Comparison of ENCODE assay signal across 9 cellular contexts in the genomic region with DNA sequence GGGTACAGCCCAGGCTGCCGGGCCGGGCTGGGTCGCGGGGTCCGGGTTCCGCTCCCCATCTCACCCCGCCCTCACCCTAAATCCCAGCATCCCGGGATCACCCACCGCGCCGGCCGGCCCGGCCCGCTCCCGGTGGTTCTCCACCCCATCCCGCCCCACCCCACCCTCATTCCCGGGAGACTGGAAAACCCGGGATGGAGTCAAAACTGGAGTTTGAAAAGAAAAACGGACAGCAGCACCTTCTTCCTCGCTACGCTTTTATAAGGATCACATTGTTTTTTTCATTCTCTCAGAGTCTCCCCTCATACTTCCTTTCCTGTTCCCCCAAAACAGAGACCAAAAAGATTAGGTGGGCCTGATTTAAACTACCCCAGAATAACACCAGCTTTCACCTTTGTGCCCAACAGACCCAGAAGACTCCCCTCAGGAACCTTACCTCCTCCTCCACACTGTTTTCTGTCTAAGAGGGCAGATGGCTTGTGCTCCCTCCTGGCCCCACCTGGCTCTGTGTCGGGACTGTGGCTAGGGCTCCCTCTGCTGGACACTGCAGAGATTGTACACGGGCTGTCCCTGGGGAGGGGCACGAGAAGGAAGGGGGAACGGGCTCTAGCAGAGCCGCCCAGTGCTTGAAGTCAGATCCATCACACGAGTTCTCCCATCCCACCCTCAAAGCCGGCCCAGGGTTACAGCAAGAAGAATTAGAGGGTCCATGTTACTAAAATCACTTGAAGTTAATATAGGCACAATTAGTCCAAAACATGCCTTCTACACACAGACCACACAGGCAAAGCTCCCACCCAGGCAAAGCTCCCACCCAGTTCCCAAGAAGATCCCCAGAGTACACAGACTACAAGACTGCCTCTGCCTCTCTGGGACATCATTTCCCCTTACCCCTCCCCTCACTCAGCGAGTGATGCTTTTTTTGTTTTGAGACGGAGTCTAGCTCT. TPM values are rescaled to one million over a fixed set of nuclear protein-coding genes. Genes with fewer than 3 reads are reported as not detected.
DNase-seq lines count a peak whose midpoint lies in the region; ATAC-seq, FAIRE-seq and TF ChIP-seq lines count a peak whose summit lies in the region.
"Had no signal": no experiment of that assay in that cellular context is flagged by ENCODE, and none has a peak within 500 bp of the region (broad histone marks: within the 10 kb centered on the region; RNA-seq: fewer than 3 reads in every experiment).

No MANE protein-coding gene starts in this region.

- H3K4me3 ChIP-seq in HepG2 (replicated peaks in 1 of 3; ENCODE audit: insufficient read depth in 1 of 3, low read depth in 2 of 3, low read length in 3 of 3): peak overlapping the region; percentile 53 to 94 (median 68)

- no peak overlapping the region for H3K27ac ChIP-seq in HepG2 (ENCODE audit: extremely low read length, insufficient read depth, low read length)

- DNase-seq in CD14-positive monocyte (ENCODE audit: low spot score): peak; percentile 81
- peak; percentile 91 for DNase-seq in GM19239 (ENCODE audit: insufficient read length, low spot score)
- peak; percentile 89 for DNase-seq in NCI-H510A (lab: John Stamatoyannopoulos, UW)
- peak; percentile 95 for DNase-seq in activated CD4-positive, alpha-beta T cell treated with anti-CD3 and anti-CD28 coated beads for 48 hours
- peak; percentile 80 for DNase-seq in HepG2 (ENCODE audit: low spot score)
- DNase-seq in stimulated activated CD4-positive, alpha-beta T cell treated with anti-CD3 and anti-CD28 coated beads, Interleukin-2, amount 100 ng/mL, for 48 hours: peak; percentile 89 to 92

- intact Hi-C loops in CD14-positive monocyte (cut with micrococcal nuclease) (loop anchor here in 1 of 2 donors (5.0 kb wide), 1 partner anchor 530 kb away; the partner anchor contains the start of gene SDR9C7), HepG2 (cut with micrococcal nuclease; ENCODE audit: unreplicated experiment) (loop anchor here (2.0 kb wide), 1 partner anchor 24 kb away; no protein-coding TSS in a partner anchor)
- intact Hi-C loops in dendritic cell treated with granulocyte-macrophage colony-stimulating factor and Interleukin-4, amounts not matched to agents 40 ng/mL and 50 ng/mL, for 4 days (cut with micrococcal nuclease): no loop called here

- peaks cover 0 to 37% of the 10 kb centered on the region in 2 experiments; a peak in 3 of 5 replicates for H3K27me3 ChIP-seq in HepG2 (ENCODE audit: control insufficient read depth in 1 of 2, insufficient read depth in 2 of 2, low read length in 2 of 2)

- no peaks in the 10 kb centered on the region for H3K36me3 ChIP-seq in HepG2 (replicated peaks in 1 of 2; ENCODE audit: control insufficient read depth in 1 of 2, insufficient read depth in 2 of 2, low read length in 2 of 2)

- no peak for TF ChIP-seq POLR2A in HepG2 (IDR thresholded peaks at IDR 0.05; ENCODE audit: insufficient read depth in 1 of 2, low read depth in 2 of 2, low read length in 2 of 2)

- peaks cover 0 to 8% (median 1%) of the 10 kb centered on the region in 7 donors for H3K9me3 Mint-ChIP-seq in CD14-positive monocyte
- no peaks in the 10 kb centered on the region for H3K9me3 Mint-ChIP-seq in dendritic cell treated with granulocyte-macrophage colony-stimulating factor and Interleukin-4, amounts not matched to agents 40 ng/mL and 50 ng/mL, for 4 days

- H3K27me3 Mint-ChIP-seq in CD14-positive monocyte (ENCODE audit: low read depth in 3 of 3): peaks cover 44 to 57% (median 46%) of the 10 kb centered on the region in 3 donors
- H3K27me3 Mint-ChIP-seq in dendritic cell treated with granulocyte-macrophage colony-stimulating factor and Interleukin-4, amounts not matched to agents 40 ng/mL and 50 ng/mL, for 4 days: peaks cover 37% of the 10 kb centered on the region

- TF ChIP-seq CTCF in CD14-positive monocyte (IDR thresholded peaks at IDR 0.05) (peak; percentile 89), HepG2 (CRISPR knock-in tag; IDR thresholded peaks at IDR 0.05) (peak; percentile 96)

- in situ Hi-C loops in HepG2 (cut with HindIII; ENCODE audit: extremely low pct_ligation_motif_present, low pct_unique_long_range_greater_than_20kb): no loop called here

- TF ChIP-seq RAD21 in HepG2 (CRISPR knock-in tag; IDR thresholded peaks at IDR 0.05): peak; percentile 76; the same call in 1 of the 2 replicates

- H4K20me1 ChIP-seq in HepG2 (ENCODE audit: insufficient read depth, low read length): no peaks in the 10 kb centered on the region

- CTCF ChIA-PET in HepG2 (lab: Yijun Ruan, JAX; ENCODE audit: low intra/inter-chr PET ratio, low total read pairs): interaction anchor here (0.6 to 1.2 kb wide), 4 partner anchors 26 to 199 kb away, joined by 3 to 4 read pairs (median 4); no protein-coding TSS in a partner anchor

- FAIRE-seq in GM19239 (lab: Jason Lieb, UNC) (peak; percentile 96), HepG2 (lab: Jason Lieb, UNC) (peak; percentile 93)

- ATAC-seq in HG03439 (IDR thresholded peaks at IDR 0.05; ENCODE audit: unreplicated experiment): peak; percentile 60
- peak; percentile 86 for ATAC-seq in HepG2

- peaks cover 57% of the 10 kb centered on the region for H3K4me1 Mint-ChIP-seq in CD14-positive monocyte
- H3K4me1 Mint-ChIP-seq in dendritic cell treated with granulocyte-macrophage colony-stimulating factor and Interleukin-4, amounts not matched to agents 40 ng/mL and 50 ng/mL, for 4 days (ENCODE audit: low read depth): peaks cover 72% of the 10 kb centered on the region

- H3K9me3 ChIP-seq in HepG2 (ENCODE audit: low read length): no peaks in the 10 kb centered on the region

- peak overlapping the region; percentile 39; the same call in 1 of the 2 replicates for H3K9ac ChIP-seq in HepG2 (ENCODE audit: insufficient read depth, low read depth, low read length)

- WGBS in HepG2 (ENCODE audit: low lambda C conversion rate): 4% methylated on average over 14 of the region's 30 CpGs

- H3K36me3 Mint-ChIP-seq in CD14-positive monocyte: peaks cover 9 to 12% of the 10 kb centered on the region in 2 donors
- peaks cover 7% of the 10 kb centered on the region for H3K36me3 Mint-ChIP-seq in dendritic cell treated with granulocyte-macrophage colony-stimulating factor and Interleukin-4, amounts not matched to agents 40 ng/mL and 50 ng/mL, for 4 days (ENCODE audit: low read depth)

- no TSS peak for BruUV-seq in HepG2 (replicated peaks; lab: Mats Ljungman, UMichigan)

- peaks cover 48% of the 10 kb centered on the region for H3K4me1 ChIP-seq in HepG2 (ENCODE audit: insufficient read depth, low read length)

- H3K27ac Mint-ChIP-seq in CD14-positive monocyte: peak overlapping the region in 5 of 7 donors; percentile 60 to 86 (median 71)
- H3K27ac Mint-ChIP-seq in dendritic cell treated with granulocyte-macrophage colony-stimulating factor and Interleukin-4, amounts not matched to agents 40 ng/mL and 50 ng/mL, for 4 days: peak overlapping the region; percentile 74

- no peaks in the 10 kb centered on the region for H3K79me2 ChIP-seq in HepG2 (ENCODE audit: insufficient read depth, low read length)

- TF ChIP-seq EP300 in HepG2 (IDR thresholded peaks at IDR 0.05; ENCODE audit: low read depth in 2 of 2, low read length in 2 of 2) (no peak), HepG2 (CRISPR knock-in tag; IDR thresholded peaks at IDR 0.05; ENCODE audit: borderline replicate concordance) (no peak)

- peak overlapping the region; percentile 99 for H3K4me2 ChIP-seq in HepG2 (ENCODE audit: low read depth, low read length)

- H2AFZ ChIP-seq in HepG2 (ENCODE audit: low read length): peak overlapping the region; percentile 88

- POLR2A ChIA-PET in HepG2 (lab: Yijun Ruan, JAX): interaction anchor here (1.0 to 1.3 kb wide), 2 partner anchors 55 to 57 kb away, joined by 3 to 4 read pairs; no protein-coding TSS in a partner anchor

- peak overlapping the region; percentile 78 to 97 for H3K4me3 Mint-ChIP-seq in CD14-positive monocyte
- H3K4me3 Mint-ChIP-seq in dendritic cell treated with granulocyte-macrophage colony-stimulating factor and Interleukin-4, amounts not matched to agents 40 ng/mL and 50 ng/mL, for 4 days: peak overlapping the region; percentile 85

RNA-seq across cellular contexts. Expression of gene GLI1, which starts 3.0 kb away (rescaled TPM):
- not detected for polyA plus RNA-seq in CD14-positive monocyte
- total RNA-seq in HepG2 (2016; rRNA removed; fragmentation: Illumina TruSeq; extraction: Trizol): 0.20 TPM in 1 of 2 replicates, not detected in the other
- total RNA-seq in HepG2 (2016; cell fraction: cytosol; rRNA removed; fragmentation: Illumina TruSeq; extraction: Trizol; ENCODE audit: low read depth): 0.53 TPM in 1 of 2 replicates, not detected in the other
- total RNA-seq in HepG2 (2016; cell fraction: insoluble cytoplasmic fraction; rRNA removed; fragmentation: Illumina TruSeq; extraction: Trizol): not detected in 2 replicates
- not detected in 2 replicates for total RNA-seq in HepG2 (2016; cell fraction: membrane; rRNA removed; fragmentation: Illumina TruSeq; extraction: Trizol)
- not detected in 2 replicates for total RNA-seq in HepG2 (2016; cell fraction: nucleus; rRNA removed; fragmentation: Illumina TruSeq; extraction: Trizol)
- polyA plus RNA-seq in HepG2 (2011; rRNA removed): 0.09 and 0.27 TPM in 2 replicates
- polyA plus RNA-seq in HepG2 (2011; cell fraction: cytosol; rRNA removed): 0.06 and 0.07 TPM in 2 replicates
- polyA plus RNA-seq in HepG2 (2011; cell fraction: nucleus; rRNA removed): 0.33 and 0.42 TPM in 2 replicates
- polyA plus RNA-seq in HepG2 (2012): 0.55 TPM in 1 of 2 replicates, not detected in the other
- polyA plus RNA-seq in HepG2 (2016; cell fraction: cytosol; fragmentation: Illumina TruSeq; extraction: Trizol; ENCODE audit: low read depth): not detected in 2 replicates
- 0.35 TPM in 1 of 2 replicates, not detected in the other for polyA plus RNA-seq in HepG2 (2016; cell fraction: insoluble cytoplasmic fraction; fragmentation: Illumina TruSeq; extraction: Trizol; ENCODE audit: low read depth)
- polyA plus RNA-seq in HepG2 (2016; cell fraction: membrane; fragmentation: Illumina TruSeq; extraction: Trizol; ENCODE audit: low read depth): not detected in 2 replicates
- 0.17 and 0.49 TPM in 2 replicates for polyA plus RNA-seq in HepG2 (2016; cell fraction: nucleus; fragmentation: Illumina TruSeq; extraction: Trizol; ENCODE audit: insufficient read depth, low read depth)
- 2.5 TPM in 1 of 2 replicates, not detected in the other for polyA minus RNA-seq in HepG2 (2011; rRNA and poly(A)+ RNA removed; ENCODE audit: low replicate concordance)
- polyA minus RNA-seq in HepG2 (2011; cell fraction: cytosol; rRNA and poly(A)+ RNA removed): not detected in 2 replicates
- not detected in 2 replicates for polyA minus RNA-seq in HepG2 (2011; cell fraction: nucleus; rRNA and poly(A)+ RNA removed)

RNA-seq across cellular contexts. Expression of gene INHBE, which starts 7.5 kb away (rescaled TPM):
- polyA plus RNA-seq in CD14-positive monocyte (not detected), HepG2 (2011; rRNA removed) (32.0 and 55.8 TPM in 2 replicates)
- 6.8 and 17.0 TPM in 2 replicates for total RNA-seq in HepG2 (2016; rRNA removed; fragmentation: Illumina TruSeq; extraction: Trizol)
- 1.4 and 1.9 TPM in 2 replicates for total RNA-seq in HepG2 (2016; cell fraction: cytosol; rRNA removed; fragmentation: Illumina TruSeq; extraction: Trizol; ENCODE audit: low read depth)
- 8.0 and 15.5 TPM in 2 replicates for total RNA-seq in HepG2 (2016; cell fraction: insoluble cytoplasmic fraction; rRNA removed; fragmentation: Illumina TruSeq; extraction: Trizol)
- 3.2 and 3.3 TPM in 2 replicates for total RNA-seq in HepG2 (2016; cell fraction: membrane; rRNA removed; fragmentation: Illumina TruSeq; extraction: Trizol)
- total RNA-seq in HepG2 (2016; cell fraction: nucleus; rRNA removed; fragmentation: Illumina TruSeq; extraction: Trizol): 11.2 and 13.1 TPM in 2 replicates
- 39.2 and 45.0 TPM in 2 replicates for polyA plus RNA-seq in HepG2 (2011; cell fraction: cytosol; rRNA removed)
- 12.5 and 25.8 TPM in 2 replicates for polyA plus RNA-seq in HepG2 (2011; cell fraction: nucleus; rRNA removed)
- 16.9 and 62.2 TPM in 2 replicates for polyA plus RNA-seq in HepG2 (2012)
- polyA plus RNA-seq in HepG2 (2016; cell fraction: cytosol; fragmentation: Illumina TruSeq; extraction: Trizol; ENCODE audit: low read depth): 0.90 and 1.2 TPM in 2 replicates
- 6.5 and 7.6 TPM in 2 replicates for polyA plus RNA-seq in HepG2 (2016; cell fraction: insoluble cytoplasmic fraction; fragmentation: Illumina TruSeq; extraction: Trizol; ENCODE audit: low read depth)
- 1.8 and 2.0 TPM in 2 replicates for polyA plus RNA-seq in HepG2 (2016; cell fraction: membrane; fragmentation: Illumina TruSeq; extraction: Trizol; ENCODE audit: low read depth)
- polyA plus RNA-seq in HepG2 (2016; cell fraction: nucleus; fragmentation: Illumina TruSeq; extraction: Trizol; ENCODE audit: insufficient read depth, low read depth): 16.9 and 17.1 TPM in 2 replicates
- 0.51 and 61.0 TPM in 2 replicates for polyA minus RNA-seq in HepG2 (2011; rRNA and poly(A)+ RNA removed; ENCODE audit: low replicate concordance)
- polyA minus RNA-seq in HepG2 (2011; cell fraction: cytosol; rRNA and poly(A)+ RNA removed): 21.0 and 26.6 TPM in 2 replicates
- 7.1 and 11.4 TPM in 2 replicates for polyA minus RNA-seq in HepG2 (2011; cell fraction: nucleus; rRNA and poly(A)+ RNA removed)
- total RNA-seq: temporal lobe had no signal

RNA-seq across cellular contexts. Expression of gene ARHGAP9, which starts 17.1 kb away (rescaled TPM):
- 100 to 1,000 TPM; 211 to 213 TPM for polyA plus RNA-seq in CD14-positive monocyte
- 0.18 TPM in 1 of 2 replicates, not detected in the other for total RNA-seq in HepG2 (2016; rRNA removed; fragmentation: Illumina TruSeq; extraction: Trizol)
- not detected in 2 replicates for total RNA-seq in HepG2 (2016; cell fraction: cytosol; rRNA removed; fragmentation: Illumina TruSeq; extraction: Trizol; ENCODE audit: low read depth)
- total RNA-seq in HepG2 (2016; cell fraction: insoluble cytoplasmic fraction; rRNA removed; fragmentation: Illumina TruSeq; extraction: Trizol): 0.32 TPM in 1 of 2 replicates, not detected in the other
- not detected in 2 replicates for total RNA-seq in HepG2 (2016; cell fraction: membrane; rRNA removed; fragmentation: Illumina TruSeq; extraction: Trizol)
- total RNA-seq in HepG2 (2016; cell fraction: nucleus; rRNA removed; fragmentation: Illumina TruSeq; extraction: Trizol): not detected in 2 replicates
- polyA plus RNA-seq in HepG2 (2011; rRNA removed): 0.95 and 1.2 TPM in 2 replicates
- 0.33 and 0.40 TPM in 2 replicates for polyA plus RNA-seq in HepG2 (2011; cell fraction: cytosol; rRNA removed)
- polyA plus RNA-seq in HepG2 (2011; cell fraction: nucleus; rRNA removed): 3.1 and 5.5 TPM in 2 replicates
- polyA plus RNA-seq in HepG2 (2012): 0.39 and 0.55 TPM in 2 replicates
- not detected in 2 replicates for polyA plus RNA-seq in HepG2 (2016; cell fraction: cytosol; fragmentation: Illumina TruSeq; extraction: Trizol; ENCODE audit: low read depth)
- 0.17 TPM in 1 of 2 replicates, not detected in the other for polyA plus RNA-seq in HepG2 (2016; cell fraction: insoluble cytoplasmic fraction; fragmentation: Illumina TruSeq; extraction: Trizol; ENCODE audit: low read depth)
- 0.15 TPM in 1 of 2 replicates, not detected in the other for polyA plus RNA-seq in HepG2 (2016; cell fraction: membrane; fragmentation: Illumina TruSeq; extraction: Trizol; ENCODE audit: low read depth)
- polyA plus RNA-seq in HepG2 (2016; cell fraction: nucleus; fragmentation: Illumina TruSeq; extraction: Trizol; ENCODE audit: insufficient read depth, low read depth): 0.51 and 0.87 TPM in 2 replicates
- 0.44 TPM in 1 of 2 replicates, not detected in the other for polyA minus RNA-seq in HepG2 (2011; rRNA and poly(A)+ RNA removed; ENCODE audit: low replicate concordance)
- polyA minus RNA-seq in HepG2 (2011; cell fraction: cytosol; rRNA and poly(A)+ RNA removed): not detected in 2 replicates
- 0.64 and 1.7 TPM in 2 replicates for polyA minus RNA-seq in HepG2 (2011; cell fraction: nucleus; rRNA and poly(A)+ RNA removed)

RNA-seq across cellular contexts. Expression of gene MARS1, which starts 25.3 kb away (rescaled TPM):
- polyA plus RNA-seq in CD14-positive monocyte (10 to 100 TPM; 63.5 to 79.8 TPM), HepG2 (2011; rRNA removed) (115 and 167 TPM in 2 replicates)
- total RNA-seq in HepG2 (2016; rRNA removed; fragmentation: Illumina TruSeq; extraction: Trizol): 177 and 181 TPM in 2 replicates
- 69.2 and 77.6 TPM in 2 replicates for total RNA-seq in HepG2 (2016; cell fraction: cytosol; rRNA removed; fragmentation: Illumina TruSeq; extraction: Trizol; ENCODE audit: low read depth)
- 178 and 182 TPM in 2 replicates for total RNA-seq in HepG2 (2016; cell fraction: insoluble cytoplasmic fraction; rRNA removed; fragmentation: Illumina TruSeq; extraction: Trizol)
- total RNA-seq in HepG2 (2016; cell fraction: membrane; rRNA removed; fragmentation: Illumina TruSeq; extraction: Trizol): 116 and 124 TPM in 2 replicates
- 147 and 177 TPM in 2 replicates for total RNA-seq in HepG2 (2016; cell fraction: nucleus; rRNA removed; fragmentation: Illumina TruSeq; extraction: Trizol)
- 90.1 and 98.7 TPM in 2 replicates for polyA plus RNA-seq in HepG2 (2011; cell fraction: cytosol; rRNA removed)
- 450 and 538 TPM in 2 replicates for polyA plus RNA-seq in HepG2 (2011; cell fraction: nucleus; rRNA removed)
- polyA plus RNA-seq in HepG2 (2012): 160 and 209 TPM in 2 replicates
- 68.2 and 75.1 TPM in 2 replicates for polyA plus RNA-seq in HepG2 (2016; cell fraction: cytosol; fragmentation: Illumina TruSeq; extraction: Trizol; ENCODE audit: low read depth)
- 150 and 162 TPM in 2 replicates for polyA plus RNA-seq in HepG2 (2016; cell fraction: insoluble cytoplasmic fraction; fragmentation: Illumina TruSeq; extraction: Trizol; ENCODE audit: low read depth)
- polyA plus RNA-seq in HepG2 (2016; cell fraction: membrane; fragmentation: Illumina TruSeq; extraction: Trizol; ENCODE audit: low read depth): 87.9 and 114 TPM in 2 replicates
- 239 and 240 TPM in 2 replicates for polyA plus RNA-seq in HepG2 (2016; cell fraction: nucleus; fragmentation: Illumina TruSeq; extraction: Trizol; ENCODE audit: insufficient read depth, low read depth)
- polyA minus RNA-seq in HepG2 (2011; rRNA and poly(A)+ RNA removed; ENCODE audit: low replicate concordance): 242 and 269 TPM in 2 replicates
- polyA minus RNA-seq in HepG2 (2011; cell fraction: cytosol; rRNA and poly(A)+ RNA removed): 76.3 and 117 TPM in 2 replicates
- polyA minus RNA-seq in HepG2 (2011; cell fraction: nucleus; rRNA and poly(A)+ RNA removed): 213 and 244 TPM in 2 replicates

RNA-seq across cellular contexts. Expression of gene INHBC, which starts 28.0 kb away (rescaled TPM):
- polyA plus RNA-seq in CD14-positive monocyte (not detected), HepG2 (2011; rRNA removed) (12.7 and 13.8 TPM in 2 replicates)
- total RNA-seq in HepG2 (2016; rRNA removed; fragmentation: Illumina TruSeq; extraction: Trizol): 1.5 and 1.8 TPM in 2 replicates
- 0.20 and 0.35 TPM in 2 replicates for total RNA-seq in HepG2 (2016; cell fraction: cytosol; rRNA removed; fragmentation: Illumina TruSeq; extraction: Trizol; ENCODE audit: low read depth)
- 1.3 and 1.7 TPM in 2 replicates for total RNA-seq in HepG2 (2016; cell fraction: insoluble cytoplasmic fraction; rRNA removed; fragmentation: Illumina TruSeq; extraction: Trizol)
- total RNA-seq in HepG2 (2016; cell fraction: membrane; rRNA removed; fragmentation: Illumina TruSeq; extraction: Trizol): 1.1 TPM in 2 replicates
- 2.3 and 2.6 TPM in 2 replicates for total RNA-seq in HepG2 (2016; cell fraction: nucleus; rRNA removed; fragmentation: Illumina TruSeq; extraction: Trizol)
- 11.4 and 11.9 TPM in 2 replicates for polyA plus RNA-seq in HepG2 (2011; cell fraction: cytosol; rRNA removed)
- polyA plus RNA-seq in HepG2 (2011; cell fraction: nucleus; rRNA removed): 4.8 and 6.4 TPM in 2 replicates
- 2.3 and 4.2 TPM in 2 replicates for polyA plus RNA-seq in HepG2 (2012)
- polyA plus RNA-seq in HepG2 (2016; cell fraction: cytosol; fragmentation: Illumina TruSeq; extraction: Trizol; ENCODE audit: low read depth): 0.35 and 0.46 TPM in 2 replicates
- 3.2 and 3.3 TPM in 2 replicates for polyA plus RNA-seq in HepG2 (2016; cell fraction: insoluble cytoplasmic fraction; fragmentation: Illumina TruSeq; extraction: Trizol; ENCODE audit: low read depth)
- polyA plus RNA-seq in HepG2 (2016; cell fraction: membrane; fragmentation: Illumina TruSeq; extraction: Trizol; ENCODE audit: low read depth): 1.3 and 1.4 TPM in 2 replicates
- 4.0 and 4.8 TPM in 2 replicates for polyA plus RNA-seq in HepG2 (2016; cell fraction: nucleus; fragmentation: Illumina TruSeq; extraction: Trizol; ENCODE audit: insufficient read depth, low read depth)
- 0.16 and 20.9 TPM in 2 replicates for polyA minus RNA-seq in HepG2 (2011; rRNA and poly(A)+ RNA removed; ENCODE audit: low replicate concordance)
- polyA minus RNA-seq in HepG2 (2011; cell fraction: cytosol; rRNA and poly(A)+ RNA removed): 4.8 and 4.9 TPM in 2 replicates
- polyA minus RNA-seq in HepG2 (2011; cell fraction: nucleus; rRNA and poly(A)+ RNA removed): 5.0 and 6.3 TPM in 2 replicates
- total RNA-seq: temporal lobe had no signal

Comparison
In these comparisons a context has a peak if more than half of its experiments do, and no peak if none do; other contexts are left out.
1. RNA of gene ARHGAP9, which starts 17.1 kb away (polyA plus RNA-seq): 211 to 213 TPM in CD14-positive monocyte; 0.15 to 5.5 TPM in HepG2; every median in the first group is over 10 times any median in the second.
2. Peak in every context shown above with its lines, with median percentiles within 50 percentile points of each other: DNase-seq.